In the genomic region with DNA sequence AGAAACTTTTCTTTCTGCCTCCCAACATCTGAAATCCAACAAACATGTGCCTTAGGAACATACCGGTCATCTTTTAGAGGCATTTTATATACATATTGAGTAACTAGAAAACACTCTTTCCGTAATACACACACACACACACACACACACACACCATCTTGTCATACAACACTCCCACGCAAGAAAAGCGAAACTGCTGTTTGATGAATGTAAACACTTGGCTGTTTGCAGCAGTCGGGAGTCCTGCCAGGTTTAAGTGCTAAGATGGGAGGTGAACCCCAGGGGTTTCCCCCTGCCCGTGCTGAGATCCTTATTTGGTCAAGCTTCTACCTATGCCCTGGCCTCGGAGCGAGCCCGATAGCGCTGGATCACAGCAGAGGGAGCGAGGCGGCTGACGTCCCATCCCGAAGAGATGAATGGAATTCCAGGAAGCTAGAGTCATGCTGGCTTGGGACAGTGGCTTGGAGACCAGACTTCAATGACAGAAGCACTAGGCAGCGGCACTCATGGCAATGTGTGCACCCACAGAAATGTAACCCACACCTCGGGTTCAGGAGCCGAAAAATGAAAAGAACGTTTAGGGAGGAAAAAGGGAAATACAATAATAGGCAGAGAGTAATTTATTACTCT, we compare ENCODE assay signal across 8 cellular contexts. TPM values are rescaled to one million over a fixed set of nuclear protein-coding genes. Genes with fewer than 3 reads are reported as not detected.
DNase-seq lines count a peak whose midpoint lies in the region; ATAC-seq and TF ChIP-seq lines count a peak whose summit lies in the region.

No MANE protein-coding gene starts in this region.

- no peak overlapping the region for H3K27ac Mint-ChIP-seq in activated naive CD8-positive, alpha-beta T cell
- no peak overlapping the region for H3K27ac Mint-ChIP-seq in activated naive CD8-positive, alpha-beta T cell treated with anti-CD3 and anti-CD28 coated beads for 36 hours

- H3K4me3 Mint-ChIP-seq in activated naive CD8-positive, alpha-beta T cell: peak overlapping the region; percentile 73
- no peak overlapping the region for H3K4me3 Mint-ChIP-seq in activated naive CD8-positive, alpha-beta T cell treated with anti-CD3 and anti-CD28 coated beads for 36 hours

- H3K4me3 ChIP-seq in WI38 (ENCODE audit: low read depth, low read length): peak overlapping the region; percentile 96

- peaks cover 10% of the 10 kb centered on the region for H3K4me1 Mint-ChIP-seq in activated naive CD8-positive, alpha-beta T cell (ENCODE audit: low read depth)
- peaks cover 10% of the 10 kb centered on the region for H3K4me1 Mint-ChIP-seq in activated naive CD8-positive, alpha-beta T cell treated with anti-CD3 and anti-CD28 coated beads for 36 hours

- no peak for TF ChIP-seq CTCF in WI38 (IDR thresholded peaks at IDR 0.05; ENCODE audit: low read depth, low read length)
- TF ChIP-seq CTCF in omental fat pad (IDR thresholded peaks at IDR 0.05): no peak

- no peak for DNase-seq in activated naive CD8-positive, alpha-beta T cell treated with anti-CD3 and anti-CD28 coated beads for 36 hours
- DNase-seq in glomerular visceral epithelial cell (ENCODE audit: extremely low spot score): peak; percentile 93
- DNase-seq in omental fat pad (ENCODE audit: low spot score): peak; percentile 73
- DNase-seq in activated CD4-positive, alpha-beta T cell treated with anti-CD3 and anti-CD28 coated beads, Interleukin-2, amount 50 U/mL, for 48 hours: no peak

- no peaks in the 10 kb centered on the region for H3K36me3 Mint-ChIP-seq in activated naive CD8-positive, alpha-beta T cell
- H3K36me3 Mint-ChIP-seq in activated naive CD8-positive, alpha-beta T cell treated with anti-CD3 and anti-CD28 coated beads for 36 hours: no peaks in the 10 kb centered on the region

- peaks cover 29% of the 10 kb centered on the region for H3K27me3 Mint-ChIP-seq in activated naive CD8-positive, alpha-beta T cell
- H3K27me3 Mint-ChIP-seq in activated naive CD8-positive, alpha-beta T cell treated with anti-CD3 and anti-CD28 coated beads for 36 hours: peaks cover 61% of the 10 kb centered on the region

- no peaks in the 10 kb centered on the region for H3K9me3 Mint-ChIP-seq in activated naive CD8-positive, alpha-beta T cell (ENCODE audit: low read depth)
- H3K9me3 Mint-ChIP-seq in activated naive CD8-positive, alpha-beta T cell treated with anti-CD3 and anti-CD28 coated beads for 36 hours: no peaks in the 10 kb centered on the region

- peak; percentile 38 for ATAC-seq in omental fat pad (ENCODE audit: low FRiP score)
- ATAC-seq in HG03175 (IDR thresholded peaks at IDR 0.05; ENCODE audit: unreplicated experiment): no peak
- ATAC-seq in HG03442 (IDR thresholded peaks at IDR 0.05; ENCODE audit: unreplicated experiment): no peak

RNA-seq across cellular contexts. Expression of a gene that starts 1.3 kb away (rescaled TPM):
- total RNA-seq in activated naive CD8-positive, alpha-beta T cell treated with anti-CD3 and anti-CD28 coated beads for 36 hours: under 1 TPM; 0.62 to 0.68 TPM
- 1,000 to 10,000 TPM in 3 of 4 donors, 100 to 1,000 TPM in 1; 690 to 4,169 (median 2,356) TPM for total RNA-seq in omental fat pad

Comparison
In these comparisons a context has a peak if more than half of its experiments do, and no peak if none do; other contexts are left out.
1. DNase-seq: peak in glomerular visceral epithelial cell (single experiment) and omental fat pad (single experiment); none in activated naive CD8-positive, alpha-beta T cell treated with anti-CD3 and anti-CD28 coated beads for 36 hours (single experiment) and activated CD4-positive, alpha-beta T cell treated with anti-CD3 and anti-CD28 coated beads, Interleukin-2, amount 50 U/mL, for 48 hours (0 of 2).
2. RNA of a gene that starts 1.3 kb away (total RNA-seq): 690 to 4,169 TPM in omental fat pad; 0.62 to 0.68 TPM in activated naive CD8-positive, alpha-beta T cell treated with anti-CD3 and anti-CD28 coated beads for 36 hours; every median in the first group is over 100 times any median in the second.